8 cellular contexts compared by ENCODE assay signal in genomic region chr15:71743861-71744382, GRCh38.
DNase-seq lines count a peak whose midpoint lies in the region; ATAC-seq, FAIRE-seq and TF ChIP-seq lines count a peak whose summit lies in the region.
"Had no signal": no experiment of that assay in that cellular context is flagged by ENCODE, and none has a peak within 500 bp of the region (broad histone marks: within the 10 kb centered on the region; RNA-seq: fewer than 3 reads in every experiment).

No MANE protein-coding gene starts in this region.

- no peak overlapping the region for H3K4me3 Mint-ChIP-seq in WTC11
- H3K4me3 Mint-ChIP-seq: central memory CD8-positive, alpha-beta T cell had no signal

- intact Hi-C loops in HepG2 (cut with micrococcal nuclease; ENCODE audit: unreplicated experiment): loop anchor here (1.0 kb wide), 1 partner anchor 57 kb away; no protein-coding TSS in a partner anchor

- TF ChIP-seq EP300 in HepG2 (IDR thresholded peaks at IDR 0.05; ENCODE audit: low read depth in 2 of 2, low read length in 2 of 2): no peak
- no peak for TF ChIP-seq EP300 in HepG2 (CRISPR knock-in tag; IDR thresholded peaks at IDR 0.05; ENCODE audit: borderline replicate concordance)

- FAIRE-seq in bronchial epithelial cell (lab: Jason Lieb, UNC): no peak
- no peak for FAIRE-seq in HepG2 (lab: Jason Lieb, UNC)

- no peaks in the 10 kb centered on the region for H3K27me3 ChIP-seq in bronchial epithelial cell (ENCODE audit: control insufficient read depth, insufficient read depth, low read length)
- peaks cover 0 to 25% of the 10 kb centered on the region in 2 experiments; a peak in 3 of 5 replicates for H3K27me3 ChIP-seq in HepG2 (ENCODE audit: control insufficient read depth in 1 of 2, insufficient read depth in 2 of 2, low read length in 2 of 2)

- DNase-seq in NCI-H1105 (lab: John Stamatoyannopoulos, UW) (peak; percentile 58), WTC11 (ENCODE audit: low spot score) (peak; percentile 46), bronchial epithelial cell (ENCODE audit: low read depth) (peak; percentile 46), HepG2 (ENCODE audit: low spot score) (peak; percentile 39), GDM1 (lab: John Stamatoyannopoulos, UW) (no peak)
- peak; percentile 36 for DNase-seq in stimulated activated CD8-positive, alpha-beta memory T cell treated with anti-CD3 and anti-CD28 coated beads, Interleukin-15, amount 100 ng/mL, for 1 hour (ENCODE audit: low read depth)

- H3K36me3 Mint-ChIP-seq in WTC11: no peaks in the 10 kb centered on the region

- no peaks in the 10 kb centered on the region for H3K27me3 Mint-ChIP-seq in WTC11 (ENCODE audit: low read depth)

- ATAC-seq in WTC11 (no peak; the same call in 1 of the 2 replicates), HepG2 (no peak)

- no peak for TF ChIP-seq POLR2A in HepG2 (IDR thresholded peaks at IDR 0.05; ENCODE audit: insufficient read depth in 1 of 2, low read depth in 2 of 2, low read length in 2 of 2)

- no peak overlapping the region for H2AFZ ChIP-seq in HepG2 (ENCODE audit: low read length)

- TF ChIP-seq CTCF in GM12872 (IDR thresholded peaks at IDR 0.05; ENCODE audit: insufficient read depth, low read depth, low read length) (peak; percentile 66), WTC11 (IDR thresholded peaks at IDR 0.05) (peak; percentile 67), bronchial epithelial cell (IDR thresholded peaks at IDR 0.05; ENCODE audit: insufficient read depth, low read length, severe bottlenecking) (peak; percentile 61), HepG2 (CRISPR knock-in tag; IDR thresholded peaks at IDR 0.05) (peak; percentile 57)

- 10% methylated on average over 6 of the region's 6 CpGs for WGBS in HepG2 (ENCODE audit: low lambda C conversion rate)

- no peaks in the 10 kb centered on the region for H3K9me3 ChIP-seq in HepG2 (ENCODE audit: low read length)

- H3K36me3 ChIP-seq in bronchial epithelial cell (ENCODE audit: control insufficient read depth, insufficient read depth, low read length) (peaks cover 1% of the 10 kb centered on the region), HepG2 (replicated peaks in 1 of 2; ENCODE audit: control insufficient read depth in 1 of 2, insufficient read depth in 2 of 2, low read length in 2 of 2) (no peaks in the 10 kb centered on the region)

- H3K79me2 ChIP-seq in HepG2 (ENCODE audit: insufficient read depth, low read length): no peaks in the 10 kb centered on the region

- no TSS peak for BruUV-seq in HepG2 (replicated peaks; lab: Mats Ljungman, UMichigan)

- no peak for TF ChIP-seq RAD21 in HepG2 (CRISPR knock-in tag; IDR thresholded peaks at IDR 0.05)

- no peak overlapping the region for H3K4me2 ChIP-seq in HepG2 (ENCODE audit: low read depth, low read length)

- no peak overlapping the region for H3K27ac ChIP-seq in HepG2 (ENCODE audit: extremely low read length, insufficient read depth, low read length)

- CTCF ChIA-PET in WTC11 (lab: Charles Lee): interaction anchor here (0.5 to 3.2 kb wide), 101 partner anchors 9 to 1850 kb away, joined by 3 to 58 read pairs (median 4); partner anchors contain the start of genes MYO9A, NR2E3 and SENP8
- CTCF ChIA-PET in HepG2 (lab: Yijun Ruan, JAX; ENCODE audit: low intra/inter-chr PET ratio, low total read pairs): interaction anchor here (0.6 to 2.6 kb wide), 5 partner anchors 37 to 302 kb away, joined by 3 to 26 read pairs (median 5); no protein-coding TSS in a partner anchor

- H4K20me1 ChIP-seq in HepG2 (ENCODE audit: insufficient read depth, low read length): no peaks in the 10 kb centered on the region

- POLR2A ChIA-PET in WTC11 (lab: Charles Lee): interaction anchor here (0.5 to 1.0 kb wide), 6 partner anchors 9 to 1378 kb away, joined by 3 to 5 read pairs (median 4); no protein-coding TSS in a partner anchor
- POLR2A ChIA-PET in HepG2 (lab: Yijun Ruan, JAX): interaction anchor here (0.9 kb wide), 1 partner anchor 18 kb away, joined by 4 read pairs; no protein-coding TSS in a partner anchor

- H3K4me3 ChIP-seq in bronchial epithelial cell (ENCODE audit: low read depth, low read length): no peak overlapping the region
- no peak overlapping the region for H3K4me3 ChIP-seq in HepG2 (replicated peaks in 1 of 3; ENCODE audit: insufficient read depth in 1 of 3, low read depth in 2 of 3, low read length in 3 of 3)

- H3K9me3 Mint-ChIP-seq in WTC11: no peaks in the 10 kb centered on the region
- H3K9me3 Mint-ChIP-seq: central memory CD8-positive, alpha-beta T cell had no signal

- H3K27ac Mint-ChIP-seq in WTC11: no peak overlapping the region

- no peak overlapping the region for H3K9ac ChIP-seq in HepG2 (ENCODE audit: insufficient read depth, low read depth, low read length)

- H3K4me1 Mint-ChIP-seq in WTC11: no peaks in the 10 kb centered on the region
- H3K4me1 Mint-ChIP-seq: central memory CD8-positive, alpha-beta T cell had no signal

- peaks cover 41% of the 10 kb centered on the region for H3K4me1 ChIP-seq in HepG2 (ENCODE audit: insufficient read depth, low read length)

- in situ Hi-C loops in HepG2 (cut with HindIII; ENCODE audit: extremely low pct_ligation_motif_present, low pct_unique_long_range_greater_than_20kb): loop anchor here (10.0 kb wide), 1 partner anchor 411 kb away; no protein-coding TSS in a partner anchor

TF ChIP-seq in WTC11, 78 proteins besides CTCF, POLR2A, EP300 and RAD21 (continues in another document):
- no peak for TF ChIP-seq ZMAT4 (CRISPR knock-in tag; IDR thresholded peaks at IDR 0.05)
- no peak for TF ChIP-seq TEAD4 (CRISPR knock-in tag; IDR thresholded peaks at IDR 0.05)
- no peak for TF ChIP-seq SMAD4 (CRISPR knock-in tag; IDR thresholded peaks at IDR 0.05)
- TF ChIP-seq ZNF232 (CRISPR knock-in tag; IDR thresholded peaks at IDR 0.05): no peak
- no peak for TF ChIP-seq ZBTB21 (CRISPR knock-in tag; IDR thresholded peaks at IDR 0.05; ENCODE audit: borderline replicate concordance)
- no peak for TF ChIP-seq ZNF512 (CRISPR knock-in tag; IDR thresholded peaks at IDR 0.05; ENCODE audit: borderline replicate concordance)

TF ChIP-seq in HepG2, 621 proteins besides CTCF, POLR2A, EP300 and RAD21 (continues in another document):
- TF ChIP-seq SUZ12 (IDR thresholded peaks at IDR 0.05; ENCODE audit: low read depth, low read length): no peak
- no peak for TF ChIP-seq CCDC6 (CRISPR knock-in tag; IDR thresholded peaks at IDR 0.05)
- TF ChIP-seq ZNF891 (CRISPR knock-in tag; IDR thresholded peaks at IDR 0.05): no peak
- TF ChIP-seq CAMTA2 (CRISPR knock-in tag; IDR thresholded peaks at IDR 0.05; ENCODE audit: borderline replicate concordance): no peak
- TF ChIP-seq KLF15 (CRISPR knock-in tag; IDR thresholded peaks at IDR 0.05; ENCODE audit: borderline replicate concordance): no peak
- TF ChIP-seq KDM5A (IDR thresholded peaks at IDR 0.05; ENCODE audit: borderline replicate concordance, low read length): no peak
- TF ChIP-seq ATF6 (CRISPR knock-in tag; conservative IDR thresholded peaks at IDR 0.05): no peak
- no peak for TF ChIP-seq SNAPC5 (CRISPR knock-in tag; IDR thresholded peaks at IDR 0.05; ENCODE audit: borderline replicate concordance)
- no peak for TF ChIP-seq TFDP2 (CRISPR knock-in tag; IDR thresholded peaks at IDR 0.05)
- no peak for TF ChIP-seq ZNF574 (CRISPR knock-in tag; IDR thresholded peaks at IDR 0.05)
